ENCODE assay signal across 1 cellular context in the genomic region with DNA sequence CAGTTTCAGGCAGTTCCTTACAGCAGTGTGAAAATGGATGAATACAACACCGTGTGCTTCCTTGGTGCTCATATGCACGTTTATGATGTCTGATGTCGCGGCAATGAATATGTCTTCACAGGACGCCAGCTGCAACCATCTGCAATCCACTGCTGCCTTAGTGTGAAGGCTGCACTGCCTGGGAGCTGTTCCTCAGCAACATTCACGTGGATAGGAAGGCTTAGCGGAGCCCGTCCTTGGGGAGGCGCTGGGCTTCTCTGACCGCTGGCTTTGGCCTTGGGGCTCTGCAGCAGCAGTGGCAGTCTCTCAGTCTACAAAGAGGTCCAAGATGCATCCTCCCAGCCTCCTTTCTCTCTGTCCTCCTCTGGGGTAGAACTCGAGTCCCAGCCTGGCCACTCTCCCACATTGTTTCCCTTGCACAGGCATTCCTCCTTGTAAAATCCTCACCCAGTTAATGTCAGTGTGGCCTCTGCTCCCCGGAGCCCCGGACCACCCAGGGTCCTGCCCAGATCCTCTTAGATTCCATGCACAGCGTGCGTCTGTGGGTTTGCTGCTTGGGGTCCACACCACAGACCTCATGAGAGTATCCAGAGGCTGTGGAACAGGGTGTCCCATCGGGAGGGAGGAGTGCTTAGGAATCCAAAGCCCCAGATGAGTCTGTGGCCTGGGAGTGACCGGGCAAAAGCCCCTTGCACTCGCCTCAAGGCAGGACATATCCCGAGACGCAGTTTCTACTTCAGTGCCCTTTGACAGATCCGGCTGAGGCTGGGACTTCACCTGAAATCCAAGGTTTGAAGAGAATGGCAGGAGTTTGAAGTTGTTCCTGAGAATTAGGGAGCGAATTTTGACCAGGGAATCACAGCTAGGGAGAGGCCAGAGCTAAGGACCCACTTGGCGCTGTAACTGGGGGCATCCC.
TF ChIP-seq lines count a peak whose summit lies in the region.

No MANE protein-coding gene starts in this region.

TF ChIP-seq in IMR-90, 13 proteins besides CTCF, POLR2A, EP300 and RAD21:
- TF ChIP-seq CHD1 (IDR thresholded peaks at IDR 0.05; ENCODE audit: low read depth, low read length) (no peak), FOS (IDR thresholded peaks at IDR 0.05; ENCODE audit: low read depth, low read length) (no peak), SMC3 (IDR thresholded peaks at IDR 0.05; ENCODE audit: low read depth, low read length) (no peak), CEBPB (IDR thresholded peaks at IDR 0.05; ENCODE audit: low read depth, low read length) (no peak), MAZ (IDR thresholded peaks at IDR 0.05; ENCODE audit: borderline replicate concordance, low read depth, low read length) (no peak), NFE2L2 (IDR thresholded peaks at IDR 0.05; ENCODE audit: low read depth, low read length) (no peak), MAFK (IDR thresholded peaks at IDR 0.05; ENCODE audit: low read depth, low read length) (no peak), BHLHE40 (IDR thresholded peaks at IDR 0.05; ENCODE audit: low read depth, low read length) (no peak), RFX5 (IDR thresholded peaks at IDR 0.05; ENCODE audit: low read depth, low read length) (no peak), RCOR1 (IDR thresholded peaks at IDR 0.05; ENCODE audit: insufficient replicate concordance, low read length) (no peak)
- TF ChIP-seq, protein P1, sequence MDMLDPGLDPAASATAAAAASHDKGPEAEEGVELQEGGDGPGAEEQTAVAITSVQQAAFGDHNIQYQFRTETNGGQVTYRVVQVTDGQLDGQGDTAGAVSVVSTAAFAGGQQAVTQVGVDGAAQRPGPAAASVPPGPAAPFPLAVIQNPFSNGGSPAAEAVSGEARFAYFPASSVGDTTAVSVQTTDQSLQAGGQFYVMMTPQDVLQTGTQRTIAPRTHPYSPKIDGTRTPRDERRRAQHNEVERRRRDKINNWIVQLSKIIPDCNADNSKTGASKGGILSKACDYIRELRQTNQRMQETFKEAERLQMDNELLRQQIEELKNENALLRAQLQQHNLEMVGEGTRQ (IDR thresholded peaks at IDR 0.05; ENCODE audit: low read depth, low read length) = no peak
- TF ChIP-seq, protein P2, sequence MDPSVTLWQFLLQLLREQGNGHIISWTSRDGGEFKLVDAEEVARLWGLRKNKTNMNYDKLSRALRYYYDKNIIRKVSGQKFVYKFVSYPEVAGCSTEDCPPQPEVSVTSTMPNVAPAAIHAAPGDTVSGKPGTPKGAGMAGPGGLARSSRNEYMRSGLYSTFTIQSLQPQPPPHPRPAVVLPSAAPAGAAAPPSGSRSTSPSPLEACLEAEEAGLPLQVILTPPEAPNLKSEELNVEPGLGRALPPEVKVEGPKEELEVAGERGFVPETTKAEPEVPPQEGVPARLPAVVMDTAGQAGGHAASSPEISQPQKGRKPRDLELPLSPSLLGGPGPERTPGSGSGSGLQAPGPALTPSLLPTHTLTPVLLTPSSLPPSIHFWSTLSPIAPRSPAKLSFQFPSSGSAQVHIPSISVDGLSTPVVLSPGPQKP (IDR thresholded peaks at IDR 0.05; ENCODE audit: borderline replicate concordance, low read depth, low read length) = no peak
